8 cellular contexts compared by ENCODE assay signal in genomic region chr17:64216385-64217248, GRCh38. TPM values are rescaled to one million over a fixed set of nuclear protein-coding genes. Genes with fewer than 3 reads are reported as not detected.
A peak's percentile ranks its signal among the peaks of the same experiment; 100 is the strongest.
DNase-seq lines count a peak whose midpoint lies in the region; ATAC-seq and TF ChIP-seq lines count a peak whose summit lies in the region.

No MANE protein-coding gene starts in this region.

- peaks cover 78% of the 10 kb centered on the region for H3K79me2 ChIP-seq in GM23248 (ENCODE audit: insufficient read depth)
- peaks cover 77% of the 10 kb centered on the region for H3K79me2 ChIP-seq in SK-N-SH (ENCODE audit: insufficient read depth)

- intact Hi-C loops in right cardiac atrium (cut with DNase I): no loop called here

- CTCF ChIA-PET in SK-N-SH (lab: Yijun Ruan, JAX): interaction anchor here (0.7 to 4.0 kb wide), 17 partner anchors 10 to 297 kb away, joined by 3 to 17 read pairs (median 4); no protein-coding TSS in a partner anchor

- DNase-seq in BE2C: peak; percentile 40
- DNase-seq in GM23248: peak; percentile 25
- DNase-seq in SK-N-SH: peak; percentile 48
- DNase-seq in right cardiac atrium: peak; percentile 41 to 72 (median 71)
- DNase-seq in suprapubic skin (ENCODE audit: low spot score in 2 of 2): no peak
- DNase-seq in GM19238 (ENCODE audit: insufficient read length, low spot score): no peak
- no peak for DNase-seq in activated naive CD4-positive, alpha-beta T cell treated with anti-CD3 and anti-CD28 coated beads, Interleukin-2, amount 50 U/mL, for 16 hours

- H3K9me2 ChIP-seq in GM23248 (ENCODE audit: insufficient read depth) (no peaks in the 10 kb centered on the region), SK-N-SH (no peaks in the 10 kb centered on the region)

- H3K9me3 ChIP-seq in BE2C: peaks cover 6% of the 10 kb centered on the region
- H3K9me3 ChIP-seq in GM23248 (ENCODE audit: low read depth): no peaks in the 10 kb centered on the region
- H3K9me3 ChIP-seq in SK-N-SH: no peaks in the 10 kb centered on the region
- no peaks in the 10 kb centered on the region for H3K9me3 ChIP-seq in right cardiac atrium (ENCODE audit: control insufficient read depth, low read length)
- H3K9me3 ChIP-seq in suprapubic skin: no peaks in the 10 kb centered on the region

- peak; percentile 32; the same call in 1 of the 2 replicates for TF ChIP-seq CTCF in BE2C (IDR thresholded peaks at IDR 0.05; ENCODE audit: low read depth, low read length)
- peak; percentile 35 for TF ChIP-seq CTCF in SK-N-SH (IDR thresholded peaks at IDR 0.05)
- no peak for TF ChIP-seq CTCF in suprapubic skin (IDR thresholded peaks at IDR 0.05)

- H2AFZ ChIP-seq in GM23248 (no peak overlapping the region), SK-N-SH (ENCODE audit: low read depth) (peak overlapping the region; percentile 14; the same call in 1 of the 2 replicates)

- H4K20me1 ChIP-seq in GM23248 (ENCODE audit: insufficient read depth): no peaks in the 10 kb centered on the region
- H4K20me1 ChIP-seq in SK-N-SH (ENCODE audit: insufficient read depth): no peaks in the 10 kb centered on the region

- TF ChIP-seq RAD21 in SK-N-SH (IDR thresholded peaks at IDR 0.05; ENCODE audit: low read length): peak; percentile 40

- POLR2A ChIA-PET in SK-N-SH (lab: Yijun Ruan, JAX): interaction anchor here (1.0 to 1.9 kb wide), 3 partner anchors 24 to 71 kb away, joined by 4 to 6 read pairs (median 5); no protein-coding TSS in a partner anchor

- H3K9ac ChIP-seq in GM23248 (peak overlapping the region; percentile 1; the same call in 1 of the 2 replicates), SK-N-SH (peak overlapping the region; percentile 45)

- ATAC-seq in right cardiac atrium: peak; percentile 58 to 68
- ATAC-seq in HG03045 (IDR thresholded peaks at IDR 0.05; ENCODE audit: unreplicated experiment): no peak

- H3K27ac ChIP-seq in GM23248: peak overlapping the region; percentile 37
- H3K27ac ChIP-seq in SK-N-SH (ENCODE audit: low read depth in 2 of 2, low read length in 1 of 2): peak overlapping the region; percentile 87 to 91
- H3K27ac ChIP-seq in right cardiac atrium (ENCODE audit: low read length): peak overlapping the region; percentile 80
- H3K27ac ChIP-seq in suprapubic skin: peak overlapping the region; percentile 10

- H3K4me1 ChIP-seq in BE2C (peaks cover 16% of the 10 kb centered on the region), GM23248 (ENCODE audit: insufficient read depth) (peaks cover 51% of the 10 kb centered on the region), SK-N-SH (ENCODE audit: control insufficient read depth in 1 of 2, insufficient read depth in 2 of 2, low read depth in 1 of 2, low read length in 1 of 2) (peaks cover 48 to 54% of the 10 kb centered on the region in 2 experiments), right cardiac atrium (ENCODE audit: control insufficient read depth, insufficient read depth, low read length) (peaks cover 32% of the 10 kb centered on the region), suprapubic skin (peaks cover 48% of the 10 kb centered on the region)

- no peak for TF ChIP-seq POLR2A in suprapubic skin (IDR thresholded peaks at IDR 0.05)

- H3F3A ChIP-seq in GM23248 (ENCODE audit: insufficient read depth) (peaks cover 43% of the 10 kb centered on the region), SK-N-SH (replicated peaks; ENCODE audit: insufficient read depth) (peaks cover 36% of the 10 kb centered on the region)

- H3K4me3 ChIP-seq in BE2C (ENCODE audit: low read depth, low read length) (no peak overlapping the region), GM23248 (0 out of 2 replicates have a peak overlapping the region, but pooled peaks have one; percentile 6), SK-N-SH (ENCODE audit: low read depth in 2 of 2, low read length in 1 of 2) (no peak overlapping the region), right cardiac atrium (ENCODE audit: low read length) (no peak overlapping the region), suprapubic skin (no peak overlapping the region)

- WGBS in GM23248 (ENCODE audit: low coverage in 1 of 2, low lambda C conversion rate in 2 of 2, missing lambda C conversion rate in 2 of 2), 2 experiments: 69 to 70% methylated on average over 11 of the region's 11 CpGs
- 60% methylated on average over 11 of the region's 11 CpGs for WGBS in SK-N-SH (ENCODE audit: low lambda C conversion rate)
- WGBS in right cardiac atrium: 43% methylated on average over 11 of the region's 11 CpGs
- WGBS in suprapubic skin: 68% methylated on average over 11 of the region's 11 CpGs

- H3K27me3 ChIP-seq in BE2C: no peaks in the 10 kb centered on the region
- H3K27me3 ChIP-seq in GM23248 (replicated peaks; ENCODE audit: insufficient read depth): no peaks in the 10 kb centered on the region
- H3K27me3 ChIP-seq in SK-N-SH (ENCODE audit: insufficient read depth): no peaks in the 10 kb centered on the region
- no peaks in the 10 kb centered on the region for H3K27me3 ChIP-seq in right cardiac atrium (ENCODE audit: control insufficient read depth, insufficient read depth)
- no peaks in the 10 kb centered on the region for H3K27me3 ChIP-seq in suprapubic skin

- TF ChIP-seq EP300 in SK-N-SH (IDR thresholded peaks at IDR 0.05; ENCODE audit: borderline replicate concordance in 1 of 2, low read depth in 1 of 2, low read length in 1 of 2): no peak; a peak in 1 of 4 replicates
- no peak for TF ChIP-seq EP300 in suprapubic skin (IDR thresholded peaks at IDR 0.05)

- H3K36me3 ChIP-seq in BE2C (peaks cover 18% of the 10 kb centered on the region), GM23248 (ENCODE audit: low read depth) (no peaks in the 10 kb centered on the region), SK-N-SH (replicated peaks in 1 of 2; ENCODE audit: control insufficient read depth in 1 of 2, insufficient read depth in 2 of 2, low read length in 1 of 2) (peaks cover 12 to 19% of the 10 kb centered on the region in 2 experiments), suprapubic skin (peaks cover 22% of the 10 kb centered on the region)

- in situ Hi-C loops in GM23248 (cut with MboI): no loop called here

- H3K4me2 ChIP-seq in GM23248 (ENCODE audit: unreplicated experiment) (peak overlapping the region; percentile 57), SK-N-SH (peak overlapping the region; percentile 66)

TF ChIP-seq in SK-N-SH, 30 proteins besides CTCF, POLR2A, EP300 and RAD21:
- TF ChIP-seq USF1 (IDR thresholded peaks at IDR 0.05; ENCODE audit: borderline replicate concordance, low read depth): no peak
- TF ChIP-seq POLR2AphosphoS5 (IDR thresholded peaks at IDR 0.05; ENCODE audit: low read depth, low read length): no peak
- no peak for TF ChIP-seq TEAD4 (IDR thresholded peaks at IDR 0.05; ENCODE audit: borderline replicate concordance, insufficient read depth)
- TF ChIP-seq RCOR1 (IDR thresholded peaks at IDR 0.05; ENCODE audit: low read length): no peak
- TF ChIP-seq ELF1 (IDR thresholded peaks at IDR 0.05): no peak
- TF ChIP-seq YY1 (IDR thresholded peaks at IDR 0.05; ENCODE audit: low read depth): no peak
- peak; percentile 82 for TF ChIP-seq NFIC (IDR thresholded peaks at IDR 0.05; ENCODE audit: borderline replicate concordance)
- no peak for TF ChIP-seq ZBTB33 (IDR thresholded peaks at IDR 0.05; ENCODE audit: borderline replicate concordance, low read depth)
- TF ChIP-seq USF2 (IDR thresholded peaks at IDR 0.05; ENCODE audit: borderline replicate concordance, low read depth, low read length): no peak
- peak; percentile 63 for TF ChIP-seq TCF12 (IDR thresholded peaks at IDR 0.05)
- TF ChIP-seq SMC3 (IDR thresholded peaks at IDR 0.05; ENCODE audit: low read depth, low read length): peak; percentile 30; the same call in 1 of the 2 replicates

RNA-seq across cellular contexts. Expression of gene TEX2, which starts 46.4 kb away (rescaled TPM):
- polyA plus RNA-seq in BE2C (2012; ENCODE audit: insufficient read depth, insufficient read length, low read depth): 13.0 TPM
- 37.0 and 39.8 TPM in 2 replicates for total RNA-seq in GM23248 (2014; rRNA removed; shearing (Covaris generic))
- polyA plus RNA-seq in GM23248 (2016; fragmentation: Nextera tagmentation; extraction: Ambion mirVana) (26.9 and 28.3 TPM in 2 replicates), SK-N-SH (2012; rRNA removed) (24.0 and 30.7 TPM in 2 replicates), right cardiac atrium (21.4 TPM)
- 26.9 and 29.1 TPM in 2 replicates for polyA plus RNA-seq in SK-N-SH (2012; cell fraction: cytosol; rRNA removed)
- 24.0 and 32.4 TPM in 2 replicates for polyA plus RNA-seq in SK-N-SH (2012; cell fraction: nucleus; rRNA removed)
- total RNA-seq in right cardiac atrium (10 to 100 TPM; 42.6 to 56.8 (median 46.6) TPM), suprapubic skin (10 to 100 TPM; 35.5 to 41.3 (median 36.9) TPM)

Comparison
In these comparisons a context has a peak if more than half of its experiments do, and no peak if none do; other contexts are left out.
1. DNase-seq: peak in BE2C (single experiment), GM23248 (single experiment), SK-N-SH (single experiment) and right cardiac atrium (3 of 3); none in suprapubic skin (0 of 2), GM19238 (single experiment) and activated naive CD4-positive, alpha-beta T cell treated with anti-CD3 and anti-CD28 coated beads, Interleukin-2, amount 50 U/mL, for 16 hours (single experiment).
2. CTCF ChIP-seq: peak in BE2C (single experiment) and SK-N-SH (single experiment); none in suprapubic skin (0 of 2).
3. H3K27ac ChIP-seq: peak in every context shown above with its lines; median percentile 89 in SK-N-SH; 80 in right cardiac atrium; 37 in GM23248; 10 in suprapubic skin.